Comparison of ENCODE assay signal across 19 cellular contexts in genomic region chr13:107441279-107441678, GRCh38.
A peak's percentile ranks its signal among the peaks of the same experiment; 100 is the strongest.
DNase-seq lines count a peak whose midpoint lies in the region; TF ChIP-seq lines count a peak whose summit lies in the region.
"Had no signal": no experiment of that assay in that cellular context is flagged by ENCODE, and none has a peak within 500 bp of the region (broad histone marks: within the 10 kb centered on the region; RNA-seq: fewer than 3 reads in every experiment).

No MANE protein-coding gene starts in this region.

- no peak for TF ChIP-seq CTCF in choroid plexus epithelial cell (conservative IDR thresholded peaks at IDR 0.05; ENCODE audit: low read depth, low read length)

- H3K4me3 ChIP-seq in choroid plexus epithelial cell (ENCODE audit: low read depth, low read length) = no peak overlapping the region
- H3K4me3 ChIP-seq: cardiac muscle cell, lung, MG63 had no signal

- DNase-seq in AG08396 (ENCODE audit: low spot score) (peak; percentile 21), NCI-H460 (ENCODE audit: extremely low read depth, low read depth) (peak; percentile 70), choroid plexus epithelial cell (ENCODE audit: low read depth) (peak; percentile 84), kidney glomerular epithelial cell (lab: John Stamatoyannopoulos, UW) (peak; percentile 94), NCI-H146 (lab: John Stamatoyannopoulos, UW) (no peak), SKM-1 (lab: John Stamatoyannopoulos, UW; ENCODE audit: unreplicated experiment) (no peak), COLO668 (lab: John Stamatoyannopoulos, UW; ENCODE audit: unreplicated experiment) (no peak), ureter (ENCODE audit: low spot score) (no peak)
- DNase-seq: activated CD4-positive, alpha-beta T cell treated with anti-CD3 and anti-CD28 coated beads, Interleukin-2, amount 50 U/mL, for 1 hour; activated T-cell treated with anti-CD3 and anti-CD28 coated beads for 4 hours; Calu3; effector memory CD4-positive, alpha-beta T cell; H7; MG63; naive thymus-derived CD4-positive, alpha-beta T cell; NCI-H1930; NCI-H524 treated with DMSO at 0.1 percent for 48 hours had no signal

Comparison
In these comparisons a context has a peak if more than half of its experiments do, and no peak if none do; other contexts are left out.
1. DNase-seq: peak in AG08396 (single experiment), NCI-H460 (single experiment), choroid plexus epithelial cell (single experiment) and kidney glomerular epithelial cell (single experiment); none in NCI-H146 (single experiment), SKM-1 (single experiment), COLO668 (single experiment) and ureter (single experiment).